Comparison of ENCODE assay signal across 2 cellular contexts in genomic region chr15:79689030-79689429, GRCh38.
TF ChIP-seq lines count a peak whose summit lies in the region.

No MANE protein-coding gene starts in this region.

TF ChIP-seq in A549, 52 proteins besides CTCF, POLR2A, EP300 and RAD21 (continued from another document):
- TF ChIP-seq E2F6 (IDR thresholded peaks at IDR 0.05; ENCODE audit: borderline replicate concordance, low read depth) (no peak), ZFP36 (IDR thresholded peaks at IDR 0.05; ENCODE audit: borderline replicate concordance, partially characterized antibody) (no peak), RFX5 (IDR thresholded peaks at IDR 0.05) (no peak), FOSL2 (IDR thresholded peaks at IDR 0.05) (no peak), FOSL2 (CRISPR knock-in tag; IDR thresholded peaks at IDR 0.05) (no peak), JUN (IDR thresholded peaks at IDR 0.05) (no peak), ZC3H11A (IDR thresholded peaks at IDR 0.05) (no peak), FOXS1 (CRISPR knock-in tag; IDR thresholded peaks at IDR 0.05) (no peak), HEYL (CRISPR knock-in tag; IDR thresholded peaks at IDR 0.05) (no peak), NFE2L2 (conservative IDR thresholded peaks at IDR 0.05; ENCODE audit: low read length) (no peak), SREBF2 (IDR thresholded peaks at IDR 0.05) (no peak), SMC3 (IDR thresholded peaks at IDR 0.05) (no peak), RNF2 (IDR thresholded peaks at IDR 0.05; ENCODE audit: borderline replicate concordance, low read depth) (no peak), USF2 (IDR thresholded peaks at IDR 0.05) (no peak)
- TF ChIP-seq, protein P1, sequence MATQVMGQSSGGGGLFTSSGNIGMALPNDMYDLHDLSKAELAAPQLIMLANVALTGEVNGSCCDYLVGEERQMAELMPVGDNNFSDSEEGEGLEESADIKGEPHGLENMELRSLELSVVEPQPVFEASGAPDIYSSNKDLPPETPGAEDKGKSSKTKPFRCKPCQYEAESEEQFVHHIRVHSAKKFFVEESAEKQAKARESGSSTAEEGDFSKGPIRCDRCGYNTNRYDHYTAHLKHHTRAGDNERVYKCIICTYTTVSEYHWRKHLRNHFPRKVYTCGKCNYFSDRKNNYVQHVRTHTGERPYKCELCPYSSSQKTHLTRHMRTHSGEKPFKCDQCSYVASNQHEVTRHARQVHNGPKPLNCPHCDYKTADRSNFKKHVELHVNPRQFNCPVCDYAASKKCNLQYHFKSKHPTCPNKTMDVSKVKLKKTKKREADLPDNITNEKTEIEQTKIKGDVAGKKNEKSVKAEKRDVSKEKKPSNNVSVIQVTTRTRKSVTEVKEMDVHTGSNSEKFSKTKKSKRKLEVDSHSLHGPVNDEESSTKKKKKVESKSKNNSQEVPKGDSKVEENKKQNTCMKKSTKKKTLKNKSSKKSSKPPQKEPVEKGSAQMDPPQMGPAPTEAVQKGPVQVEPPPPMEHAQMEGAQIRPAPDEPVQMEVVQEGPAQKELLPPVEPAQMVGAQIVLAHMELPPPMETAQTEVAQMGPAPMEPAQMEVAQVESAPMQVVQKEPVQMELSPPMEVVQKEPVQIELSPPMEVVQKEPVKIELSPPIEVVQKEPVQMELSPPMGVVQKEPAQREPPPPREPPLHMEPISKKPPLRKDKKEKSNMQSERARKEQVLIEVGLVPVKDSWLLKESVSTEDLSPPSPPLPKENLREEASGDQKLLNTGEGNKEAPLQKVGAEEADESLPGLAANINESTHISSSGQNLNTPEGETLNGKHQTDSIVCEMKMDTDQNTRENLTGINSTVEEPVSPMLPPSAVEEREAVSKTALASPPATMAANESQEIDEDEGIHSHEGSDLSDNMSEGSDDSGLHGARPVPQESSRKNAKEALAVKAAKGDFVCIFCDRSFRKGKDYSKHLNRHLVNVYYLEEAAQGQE (IDR thresholded peaks at IDR 0.05), result no peak

TF ChIP-seq in endothelial cell of umbilical vein, 7 proteins besides CTCF, POLR2A, EP300 and RAD21 (continued from another document):
- no peak for TF ChIP-seq JUN (IDR thresholded peaks at IDR 0.05; ENCODE audit: borderline replicate concordance, insufficient read depth, insufficient read length, low read depth)
- no peak for TF ChIP-seq POLR2AphosphoS5 (IDR thresholded peaks at IDR 0.05; ENCODE audit: insufficient read depth, low read depth, low read length)
- TF ChIP-seq EZH2 (IDR thresholded peaks at IDR 0.05; ENCODE audit: borderline replicate concordance, low read depth, low read length, severe bottlenecking), result no peak
- no peak for TF ChIP-seq MYC (IDR thresholded peaks at IDR 0.05; ENCODE audit: low read depth, low read length)
